ENCODE assay signal across 2 cellular contexts in genomic region chr6:158938220-158938619, GRCh38.
TF ChIP-seq lines count a peak whose summit lies in the region.

No MANE protein-coding gene starts in this region.

TF ChIP-seq in IMR-90, 13 proteins besides CTCF, POLR2A, EP300 and RAD21:
- TF ChIP-seq MAFK (IDR thresholded peaks at IDR 0.05; ENCODE audit: low read depth, low read length) (no peak), RCOR1 (IDR thresholded peaks at IDR 0.05; ENCODE audit: insufficient replicate concordance, low read length) (no peak), CHD1 (IDR thresholded peaks at IDR 0.05; ENCODE audit: low read depth, low read length) (no peak), RFX5 (IDR thresholded peaks at IDR 0.05; ENCODE audit: low read depth, low read length) (no peak), MAZ (IDR thresholded peaks at IDR 0.05; ENCODE audit: borderline replicate concordance, low read depth, low read length) (no peak), BHLHE40 (IDR thresholded peaks at IDR 0.05; ENCODE audit: low read depth, low read length) (no peak), CEBPB (IDR thresholded peaks at IDR 0.05; ENCODE audit: low read depth, low read length) (no peak), FOS (IDR thresholded peaks at IDR 0.05; ENCODE audit: low read depth, low read length) (no peak), SMC3 (IDR thresholded peaks at IDR 0.05; ENCODE audit: low read depth, low read length) (no peak)

TF ChIP-seq in H1, 55 proteins besides CTCF, POLR2A, EP300 and RAD21:
- TF ChIP-seq E2F6 (IDR thresholded peaks at IDR 0.05) (0 out of 2 replicates have a peak, but pooled peaks have one; percentile 30), ATF2 (IDR thresholded peaks at IDR 0.05; ENCODE audit: low read length) (no peak)
